Comparison of ENCODE assay signal across 1 cellular context in genomic region chr5:7585807-7586206, GRCh38.
TF ChIP-seq lines count a peak whose summit lies in the region.

No MANE protein-coding gene starts in this region.

TF ChIP-seq in K562, 482 proteins besides CTCF, POLR2A, EP300 and RAD21 (continued from another document):
- TF ChIP-seq NFE2 (IDR thresholded peaks at IDR 0.05; ENCODE audit: low read depth): no peak
- no peak for TF ChIP-seq ZNF146 (CRISPR knock-in tag; IDR thresholded peaks at IDR 0.05; ENCODE audit: unreplicated experiment)
- no peak for TF ChIP-seq PKNOX1 (IDR thresholded peaks at IDR 0.05)
- peak; percentile 65; the same call in 1 of the 2 replicates for TF ChIP-seq ZNF316 (IDR thresholded peaks at IDR 0.05)
- TF ChIP-seq SRSF7 (optimal IDR thresholded peaks at IDR 0.05; ENCODE audit: low read depth, low read length): no peak
